ENCODE assay signal across 23 cellular contexts in the genomic region with DNA sequence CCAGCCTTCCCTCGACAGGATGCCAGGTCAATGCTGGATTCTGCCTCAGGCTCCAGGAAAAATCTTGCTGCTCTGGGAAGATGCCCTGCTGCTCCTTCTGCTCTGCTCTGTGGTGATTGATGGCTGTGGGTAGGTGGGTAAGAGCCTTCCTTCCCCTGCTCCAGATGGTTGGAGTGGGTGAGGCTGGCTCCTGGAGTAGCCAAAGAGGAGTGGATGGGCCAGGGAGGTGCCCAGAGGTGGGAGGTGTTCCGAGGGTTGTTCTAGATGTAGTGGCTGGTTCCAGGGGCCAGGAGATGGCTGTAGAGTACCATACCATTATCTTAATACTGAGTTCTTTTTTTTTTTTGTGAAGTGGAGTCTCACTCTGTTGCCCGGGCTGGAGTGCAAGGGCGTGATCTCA.
"Had no signal": no experiment of that assay in that cellular context is flagged by ENCODE, and none has a peak within 500 bp of the region (broad histone marks: within the 10 kb centered on the region; RNA-seq: fewer than 3 reads in every experiment).

No MANE protein-coding gene starts in this region.

- DNase-seq: colonic mucosa; cortex of kidney; dermis blood vessel endothelial cell; dorsolateral prefrontal cortex; effector CD4-positive, alpha-beta T cell; effector CD8-positive, alpha-beta T cell; effector memory CD4-positive, alpha-beta T cell; effector memory CD8-positive, alpha-beta T cell; endodermal cell; erythroblast; esophagus squamous epithelium; foreskin fibroblast; foreskin keratinocyte; foreskin melanocyte; gastrocnemius medialis; glutamatergic neuron; head of caudate nucleus; heart right ventricle had no signal

- H3K27me3 ChIP-seq: colonic mucosa, dorsolateral prefrontal cortex, gastrocnemius medialis had no signal

- H3K4me1 ChIP-seq: colonic mucosa, esophagus muscularis mucosa, esophagus squamous epithelium, foreskin keratinocyte, gastrocnemius medialis, gastroesophageal sphincter had no signal

- H3K27ac Mint-ChIP-seq: effector memory CD8-positive, alpha-beta T cell; endodermal cell had no signal

- H3K9me3 Mint-ChIP-seq: effector memory CD8-positive, alpha-beta T cell; endodermal cell had no signal

- H3K4me3 Mint-ChIP-seq: effector memory CD8-positive, alpha-beta T cell; endodermal cell had no signal

- H3K36me3 ChIP-seq: colonic mucosa, esophagus muscularis mucosa, esophagus squamous epithelium, gastrocnemius medialis, gastroesophageal sphincter, heart left ventricle, heart right ventricle had no signal

- H3K4me3 ChIP-seq: colonic mucosa, coronary artery, dorsolateral prefrontal cortex, esophagus muscularis mucosa, esophagus squamous epithelium, gastrocnemius medialis, gastroesophageal sphincter, heart left ventricle, heart right ventricle had no signal

- H3K9me3 ChIP-seq: colonic mucosa, esophagus muscularis mucosa, esophagus squamous epithelium, gastrocnemius medialis, gastroesophageal sphincter, heart left ventricle, heart right ventricle had no signal

- H3K27ac ChIP-seq: colonic mucosa, coronary artery, dorsolateral prefrontal cortex, epithelial cell of prostate, esophagus muscularis mucosa, esophagus squamous epithelium, foreskin keratinocyte, gastrocnemius medialis, gastroesophageal sphincter, heart left ventricle, heart right ventricle had no signal
